9 cellular contexts compared by ENCODE assay signal in genomic region chr9:33202552-33203300, GRCh38. TPM values are rescaled to one million over a fixed set of nuclear protein-coding genes. Genes with fewer than 3 reads are reported as not detected.
DNase-seq lines count a peak whose midpoint lies in the region; ATAC-seq and FAIRE-seq lines count a peak whose summit lies in the region.
"Had no signal": no experiment of that assay in that cellular context is flagged by ENCODE, and none has a peak within 500 bp of the region (broad histone marks: within the 10 kb centered on the region; RNA-seq: fewer than 3 reads in every experiment).

No MANE protein-coding gene starts in this region.

- DNase-seq in GM03348 (ENCODE audit: low spot score) (peak; percentile 26), myocyte (ENCODE audit: low read depth) (peak; percentile 26), DMS53 (lab: John Stamatoyannopoulos, UW) (no peak), urothelium cell line (ENCODE audit: low spot score) (no peak), frontal cortex (ENCODE audit: low spot score in 2 of 2) (no peak)
- DNase-seq in activated gamma-delta T cell treated with anti-CD3 and anti-CD28 coated beads, Interleukin-2, amount 50 U/mL, for 16 hours (ENCODE audit: low read depth) = peak; percentile 5

- ATAC-seq in GM21367 (IDR thresholded peaks at IDR 0.05; ENCODE audit: unreplicated experiment) = peak; percentile 99
- peak; percentile 100 for ATAC-seq in HG03460 (IDR thresholded peaks at IDR 0.05; ENCODE audit: unreplicated experiment)

- FAIRE-seq in urothelium cell line (lab: Jason Lieb, UNC) (no peak), frontal cortex (lab: Jason Lieb, UNC) (no peak)
- FAIRE-seq: endothelial cell of umbilical vein had no signal

RNA-seq across cellular contexts. Expression of gene B4GALT1, which starts 35.6 kb away (rescaled TPM):
- total RNA-seq in myocyte (36.5 and 39.4 TPM in 2 replicates), frontal cortex (0.82 TPM)
- polyA plus RNA-seq in myocyte (2012) = 118 TPM

RNA-seq across cellular contexts. Expression of gene SPINK4, which starts 37.2 kb away (rescaled TPM):
- total RNA-seq in myocyte (not detected in 2 replicates), frontal cortex (not detected)
- polyA plus RNA-seq in myocyte (2012) = not detected
- total RNA-seq: endothelial cell of umbilical vein had no signal
- polyA plus RNA-seq: endothelial cell of umbilical vein had no signal

Comparison
In these comparisons a context has a peak if more than half of its experiments do, and no peak if none do; other contexts are left out.
1. DNase-seq: peak in GM03348 (single experiment), activated gamma-delta T cell treated with anti-CD3 and anti-CD28 coated beads, Interleukin-2, amount 50 U/mL, for 16 hours (single experiment) and myocyte (single experiment); none in DMS53 (single experiment), urothelium cell line (single experiment) and frontal cortex (0 of 2).
2. RNA of gene B4GALT1, which starts 35.6 kb away (total RNA-seq): 36.5 to 39.4 TPM in myocyte; 0.82 TPM in frontal cortex (single experiment); every median in the first group is over 10 times any median in the second.